In genomic region chr4:40246547-40246900, GRCh38 we compare ENCODE assay signal across 17 cellular contexts. TPM values are rescaled to one million over a fixed set of nuclear protein-coding genes. Genes with fewer than 3 reads are reported as not detected.
DNase-seq lines count a peak whose midpoint lies in the region; ATAC-seq and TF ChIP-seq lines count a peak whose summit lies in the region.
"Had no signal": no experiment of that assay in that cellular context is flagged by ENCODE, and none has a peak within 500 bp of the region (broad histone marks: within the 10 kb centered on the region; RNA-seq: fewer than 3 reads in every experiment).

No MANE protein-coding gene starts in this region.

- peaks cover 70% of the 10 kb centered on the region for H3K4me1 Mint-ChIP-seq in T-helper 1 cell treated with Interleukin-12 subunit alpha and Interleukin-12 subunit beta and Interleukin-4 antibody, amounts not matched to agents 30 μg/mL and 1 μg/mL, for 36 hours (ENCODE audit: low read depth)
- H3K4me1 Mint-ChIP-seq in natural killer cell = peaks cover 53 to 79% of the 10 kb centered on the region in 2 donors
- H3K4me1 Mint-ChIP-seq: nephron had no signal

- peak overlapping the region; percentile 81 for H3K27ac Mint-ChIP-seq in T-helper 1 cell treated with Interleukin-12 subunit alpha and Interleukin-12 subunit beta and Interleukin-4 antibody, amounts not matched to agents 30 μg/mL and 1 μg/mL, for 36 hours
- peak overlapping the region; percentile 69 to 85 for H3K27ac Mint-ChIP-seq in activated naive CD4-positive, alpha-beta T cell treated with anti-CD3 and anti-CD28 coated beads, Interleukin-2, amount 50 U/mL, for 72 hours
- H3K27ac Mint-ChIP-seq in natural killer cell = peak overlapping the region; percentile 79 to 81
- H3K27ac Mint-ChIP-seq: nephron had no signal

- H3K4me3 Mint-ChIP-seq in T-helper 1 cell treated with Interleukin-12 subunit alpha and Interleukin-12 subunit beta and Interleukin-4 antibody, amounts not matched to agents 30 μg/mL and 1 μg/mL, for 36 hours = no peak overlapping the region
- peak overlapping the region; percentile 53 for H3K4me3 Mint-ChIP-seq in natural killer cell
- H3K4me3 Mint-ChIP-seq: nephron had no signal

- TF ChIP-seq CTCF in natural killer cell (IDR thresholded peaks at IDR 0.05) = no peak

- no peak for ATAC-seq in GM18505 (IDR thresholded peaks at IDR 0.05; ENCODE audit: unreplicated experiment)
- no peak for ATAC-seq in activated naive CD4-positive, alpha-beta T cell treated with anti-CD3 and anti-CD28 coated beads, Interleukin-2, amount 50 U/mL, for 72 hours
- no peak for ATAC-seq in natural killer cell
- no peak for ATAC-seq in GM21390 (IDR thresholded peaks at IDR 0.05; ENCODE audit: unreplicated experiment)
- ATAC-seq: heart right ventricle had no signal

- DNase-seq in T-helper 1 cell (no peak), natural killer cell (no peak), NCI-H2171 treated with DMSO at 0.1 percent for 48 hours (lab: John Stamatoyannopoulos, UW) (no peak), NCI-H2227 treated with DMSO at 0.1 percent for 48 hours (lab: John Stamatoyannopoulos, UW) (no peak)
- DNase-seq in activated naive CD4-positive, alpha-beta T cell treated with anti-CD3 and anti-CD28 coated beads, Interleukin-2, amount 50 U/mL, for 72 hours (ENCODE audit: low spot score in 2 of 2) = no peak
- DNase-seq: central memory CD4-positive, alpha-beta T cell; heart right ventricle; KBM-7; NCI-H1092 treated with DMSO at 0.1 percent for 48 hours; NCI-H526 treated with DMSO at 0.1 percent for 48 hours; stimulated activated CD4-positive, alpha-beta T cell treated with anti-CD3 and anti-CD28 coated beads, Interleukin-4, amount 100 ng/mL, for 4 hours; stimulated activated CD8-positive, alpha-beta memory T cell treated with anti-CD3 and anti-CD28 coated beads, Interleukin-4, amount 100 ng/mL, for 48 hours; thyroid gland had no signal

- intact Hi-C loops in natural killer cell (cut with micrococcal nuclease) = loop anchor here (5.0 to 10.0 kb wide), 2 partner anchors 49 to 58 kb away; partner anchors contain the start of gene RHOH

- H3K27me3 Mint-ChIP-seq in T-helper 1 cell treated with Interleukin-12 subunit alpha and Interleukin-12 subunit beta and Interleukin-4 antibody, amounts not matched to agents 30 μg/mL and 1 μg/mL, for 36 hours (ENCODE audit: low read depth) = no peaks in the 10 kb centered on the region
- H3K27me3 Mint-ChIP-seq in natural killer cell (ENCODE audit: low read depth in 2 of 2) = no peaks in the 10 kb centered on the region

- peaks cover 2% of the 10 kb centered on the region for H3K9me3 Mint-ChIP-seq in T-helper 1 cell treated with Interleukin-12 subunit alpha and Interleukin-12 subunit beta and Interleukin-4 antibody, amounts not matched to agents 30 μg/mL and 1 μg/mL, for 36 hours
- peaks cover 0 to 3% of the 10 kb centered on the region in 2 donors for H3K9me3 Mint-ChIP-seq in activated naive CD4-positive, alpha-beta T cell treated with anti-CD3 and anti-CD28 coated beads, Interleukin-2, amount 50 U/mL, for 72 hours
- no peaks in the 10 kb centered on the region for H3K9me3 Mint-ChIP-seq in natural killer cell
- H3K9me3 Mint-ChIP-seq: nephron had no signal

- peaks cover 58% of the 10 kb centered on the region for H3K36me3 Mint-ChIP-seq in T-helper 1 cell treated with Interleukin-12 subunit alpha and Interleukin-12 subunit beta and Interleukin-4 antibody, amounts not matched to agents 30 μg/mL and 1 μg/mL, for 36 hours (ENCODE audit: low read depth)
- peaks cover 30 to 47% of the 10 kb centered on the region in 2 donors for H3K36me3 Mint-ChIP-seq in activated naive CD4-positive, alpha-beta T cell treated with anti-CD3 and anti-CD28 coated beads, Interleukin-2, amount 50 U/mL, for 72 hours
- peaks cover 11% of the 10 kb centered on the region for H3K36me3 Mint-ChIP-seq in natural killer cell

- peak; percentile 59 for TF ChIP-seq POLR2A in GM18505 (IDR thresholded peaks at IDR 0.05; ENCODE audit: borderline replicate concordance, extremely low read depth, insufficient read depth, insufficient read length)

RNA-seq across cellular contexts. Expression of gene RHOH, which starts 49.7 kb away (rescaled TPM):
- 10 to 100 TPM; 81.2 to 82.9 TPM for total RNA-seq in activated naive CD4-positive, alpha-beta T cell treated with anti-CD3 and anti-CD28 coated beads, Interleukin-2, amount 50 U/mL, for 72 hours
- 100 to 1,000 TPM; 195 to 233 (median 195) TPM for total RNA-seq in natural killer cell
